Comparison of ENCODE assay signal across 1 cellular context in the genomic region with DNA sequence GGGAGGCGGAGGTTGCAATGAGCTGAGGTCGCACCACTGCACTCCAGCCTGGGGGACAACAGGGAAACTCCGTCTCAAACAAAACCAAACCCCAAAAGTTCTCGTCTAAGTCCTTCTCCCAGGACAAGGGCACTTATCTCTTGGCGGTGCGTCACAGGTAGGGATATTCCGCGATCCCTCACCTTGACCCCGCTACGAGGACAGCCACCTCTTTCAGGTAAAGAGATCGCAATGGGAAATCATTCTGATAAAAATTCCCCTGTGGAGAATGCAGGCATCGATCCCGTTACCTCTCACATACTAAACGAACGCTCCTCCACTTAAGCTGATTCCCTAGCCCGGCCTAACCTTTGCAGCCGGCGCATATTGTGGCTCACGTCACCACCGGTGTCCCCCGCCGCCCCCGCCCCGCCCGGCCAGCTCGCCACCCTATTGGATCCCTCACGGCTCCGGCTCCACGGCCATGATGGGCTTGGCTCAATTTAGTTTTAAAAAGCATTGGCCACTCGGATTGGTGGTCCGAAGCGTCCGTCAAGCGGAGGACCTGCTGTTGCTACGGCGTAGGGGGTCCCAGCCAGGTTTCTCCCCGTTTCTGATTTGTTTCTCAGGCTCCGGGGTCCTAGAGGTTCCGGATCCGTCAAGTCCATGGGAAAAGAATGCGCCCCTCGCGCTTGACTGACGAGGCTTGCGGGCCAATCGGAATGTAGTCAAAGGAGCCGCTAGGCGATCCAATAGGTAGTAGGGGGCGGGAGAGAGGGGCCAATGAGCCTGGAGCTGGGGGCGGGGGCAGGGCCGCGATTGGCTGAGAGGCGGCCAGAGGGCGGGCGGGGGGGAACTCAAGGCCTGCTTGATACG.
TF ChIP-seq lines count a peak whose summit lies in the region.

No MANE protein-coding gene starts in this region.

TF ChIP-seq in HepG2, 621 proteins besides CTCF, POLR2A, EP300 and RAD21 (continued from another document and continues in another):
- TF ChIP-seq, protein P1, sequence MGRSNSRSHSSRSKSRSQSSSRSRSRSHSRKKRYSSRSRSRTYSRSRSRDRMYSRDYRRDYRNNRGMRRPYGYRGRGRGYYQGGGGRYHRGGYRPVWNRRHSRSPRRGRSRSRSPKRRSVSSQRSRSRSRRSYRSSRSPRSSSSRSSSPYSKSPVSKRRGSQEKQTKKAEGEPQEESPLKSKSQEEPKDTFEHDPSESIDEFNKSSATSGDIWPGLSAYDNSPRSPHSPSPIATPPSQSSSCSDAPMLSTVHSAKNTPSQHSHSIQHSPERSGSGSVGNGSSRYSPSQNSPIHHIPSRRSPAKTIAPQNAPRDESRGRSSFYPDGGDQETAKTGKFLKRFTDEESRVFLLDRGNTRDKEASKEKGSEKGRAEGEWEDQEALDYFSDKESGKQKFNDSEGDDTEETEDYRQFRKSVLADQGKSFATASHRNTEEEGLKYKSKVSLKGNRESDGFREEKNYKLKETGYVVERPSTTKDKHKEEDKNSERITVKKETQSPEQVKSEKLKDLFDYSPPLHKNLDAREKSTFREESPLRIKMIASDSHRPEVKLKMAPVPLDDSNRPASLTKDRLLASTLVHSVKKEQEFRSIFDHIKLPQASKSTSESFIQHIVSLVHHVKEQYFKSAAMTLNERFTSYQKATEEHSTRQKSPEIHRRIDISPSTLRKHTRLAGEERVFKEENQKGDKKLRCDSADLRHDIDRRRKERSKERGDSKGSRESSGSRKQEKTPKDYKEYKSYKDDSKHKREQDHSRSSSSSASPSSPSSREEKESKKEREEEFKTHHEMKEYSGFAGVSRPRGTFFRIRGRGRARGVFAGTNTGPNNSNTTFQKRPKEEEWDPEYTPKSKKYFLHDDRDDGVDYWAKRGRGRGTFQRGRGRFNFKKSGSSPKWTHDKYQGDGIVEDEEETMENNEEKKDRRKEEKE (IDR thresholded peaks at IDR 0.05), result no peak
- no peak for TF ChIP-seq SATB2 (CRISPR knock-in tag; IDR thresholded peaks at IDR 0.05)
- no peak for TF ChIP-seq RORA (CRISPR knock-in tag; IDR thresholded peaks at IDR 0.05)
- TF ChIP-seq GABPB1 (CRISPR knock-in tag; IDR thresholded peaks at IDR 0.05), result peak; percentile 68
- TF ChIP-seq, protein P2, sequence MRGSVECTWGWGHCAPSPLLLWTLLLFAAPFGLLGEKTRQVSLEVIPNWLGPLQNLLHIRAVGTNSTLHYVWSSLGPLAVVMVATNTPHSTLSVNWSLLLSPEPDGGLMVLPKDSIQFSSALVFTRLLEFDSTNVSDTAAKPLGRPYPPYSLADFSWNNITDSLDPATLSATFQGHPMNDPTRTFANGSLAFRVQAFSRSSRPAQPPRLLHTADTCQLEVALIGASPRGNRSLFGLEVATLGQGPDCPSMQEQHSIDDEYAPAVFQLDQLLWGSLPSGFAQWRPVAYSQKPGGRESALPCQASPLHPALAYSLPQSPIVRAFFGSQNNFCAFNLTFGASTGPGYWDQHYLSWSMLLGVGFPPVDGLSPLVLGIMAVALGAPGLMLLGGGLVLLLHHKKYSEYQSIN (CRISPR knock-in tag; IDR thresholded peaks at IDR 0.05; ENCODE audit: borderline replicate concordance), result no peak
- TF ChIP-seq, protein P3, sequence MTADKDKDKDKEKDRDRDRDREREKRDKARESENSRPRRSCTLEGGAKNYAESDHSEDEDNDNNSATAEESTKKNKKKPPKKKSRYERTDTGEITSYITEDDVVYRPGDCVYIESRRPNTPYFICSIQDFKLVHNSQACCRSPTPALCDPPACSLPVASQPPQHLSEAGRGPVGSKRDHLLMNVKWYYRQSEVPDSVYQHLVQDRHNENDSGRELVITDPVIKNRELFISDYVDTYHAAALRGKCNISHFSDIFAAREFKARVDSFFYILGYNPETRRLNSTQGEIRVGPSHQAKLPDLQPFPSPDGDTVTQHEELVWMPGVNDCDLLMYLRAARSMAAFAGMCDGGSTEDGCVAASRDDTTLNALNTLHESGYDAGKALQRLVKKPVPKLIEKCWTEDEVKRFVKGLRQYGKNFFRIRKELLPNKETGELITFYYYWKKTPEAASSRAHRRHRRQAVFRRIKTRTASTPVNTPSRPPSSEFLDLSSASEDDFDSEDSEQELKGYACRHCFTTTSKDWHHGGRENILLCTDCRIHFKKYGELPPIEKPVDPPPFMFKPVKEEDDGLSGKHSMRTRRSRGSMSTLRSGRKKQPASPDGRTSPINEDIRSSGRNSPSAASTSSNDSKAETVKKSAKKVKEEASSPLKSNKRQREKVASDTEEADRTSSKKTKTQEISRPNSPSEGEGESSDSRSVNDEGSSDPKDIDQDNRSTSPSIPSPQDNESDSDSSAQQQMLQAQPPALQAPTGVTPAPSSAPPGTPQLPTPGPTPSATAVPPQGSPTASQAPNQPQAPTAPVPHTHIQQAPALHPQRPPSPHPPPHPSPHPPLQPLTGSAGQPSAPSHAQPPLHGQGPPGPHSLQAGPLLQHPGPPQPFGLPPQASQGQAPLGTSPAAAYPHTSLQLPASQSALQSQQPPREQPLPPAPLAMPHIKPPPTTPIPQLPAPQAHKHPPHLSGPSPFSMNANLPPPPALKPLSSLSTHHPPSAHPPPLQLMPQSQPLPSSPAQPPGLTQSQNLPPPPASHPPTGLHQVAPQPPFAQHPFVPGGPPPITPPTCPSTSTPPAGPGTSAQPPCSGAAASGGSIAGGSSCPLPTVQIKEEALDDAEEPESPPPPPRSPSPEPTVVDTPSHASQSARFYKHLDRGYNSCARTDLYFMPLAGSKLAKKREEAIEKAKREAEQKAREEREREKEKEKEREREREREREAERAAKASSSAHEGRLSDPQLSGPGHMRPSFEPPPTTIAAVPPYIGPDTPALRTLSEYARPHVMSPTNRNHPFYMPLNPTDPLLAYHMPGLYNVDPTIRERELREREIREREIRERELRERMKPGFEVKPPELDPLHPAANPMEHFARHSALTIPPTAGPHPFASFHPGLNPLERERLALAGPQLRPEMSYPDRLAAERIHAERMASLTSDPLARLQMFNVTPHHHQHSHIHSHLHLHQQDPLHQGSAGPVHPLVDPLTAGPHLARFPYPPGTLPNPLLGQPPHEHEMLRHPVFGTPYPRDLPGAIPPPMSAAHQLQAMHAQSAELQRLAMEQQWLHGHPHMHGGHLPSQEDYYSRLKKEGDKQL (CRISPR knock-in tag; IDR thresholded peaks at IDR 0.05; ENCODE audit: low read depth), result 0 out of 2 replicates have a peak, but pooled peaks have one; percentile 29
- TF ChIP-seq ZBTB21 (CRISPR knock-in tag; IDR thresholded peaks at IDR 0.05), result peak; percentile 62; the same call in 1 of the 2 replicates
- TF ChIP-seq ZNF75D (CRISPR knock-in tag; IDR thresholded peaks at IDR 0.05; ENCODE audit: borderline replicate concordance), result no peak
- TF ChIP-seq POLR2AphosphoS5 (IDR thresholded peaks at IDR 0.05; ENCODE audit: low read depth, low read length), result peak; percentile 40
- TF ChIP-seq ZNF510 (CRISPR knock-in tag; IDR thresholded peaks at IDR 0.05; ENCODE audit: low read depth), result no peak
- peak; percentile 98 for TF ChIP-seq RXRB (CRISPR knock-in tag; IDR thresholded peaks at IDR 0.05; ENCODE audit: borderline replicate concordance)
- TF ChIP-seq, protein P4, sequence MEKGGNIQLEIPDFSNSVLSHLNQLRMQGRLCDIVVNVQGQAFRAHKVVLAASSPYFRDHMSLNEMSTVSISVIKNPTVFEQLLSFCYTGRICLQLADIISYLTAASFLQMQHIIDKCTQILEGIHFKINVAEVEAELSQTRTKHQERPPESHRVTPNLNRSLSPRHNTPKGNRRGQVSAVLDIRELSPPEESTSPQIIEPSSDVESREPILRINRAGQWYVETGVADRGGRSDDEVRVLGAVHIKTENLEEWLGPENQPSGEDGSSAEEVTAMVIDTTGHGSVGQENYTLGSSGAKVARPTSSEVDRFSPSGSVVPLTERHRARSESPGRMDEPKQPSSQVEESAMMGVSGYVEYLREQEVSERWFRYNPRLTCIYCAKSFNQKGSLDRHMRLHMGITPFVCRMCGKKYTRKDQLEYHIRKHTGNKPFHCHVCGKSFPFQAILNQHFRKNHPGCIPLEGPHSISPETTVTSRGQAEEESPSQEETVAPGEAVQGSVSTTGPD (CRISPR knock-in tag; IDR thresholded peaks at IDR 0.05), result 0 out of 2 replicates have a peak, but pooled peaks have one; percentile 42
- no peak for TF ChIP-seq ZNF33A (CRISPR knock-in tag; IDR thresholded peaks at IDR 0.05; ENCODE audit: borderline replicate concordance)
- TF ChIP-seq, protein P5, sequence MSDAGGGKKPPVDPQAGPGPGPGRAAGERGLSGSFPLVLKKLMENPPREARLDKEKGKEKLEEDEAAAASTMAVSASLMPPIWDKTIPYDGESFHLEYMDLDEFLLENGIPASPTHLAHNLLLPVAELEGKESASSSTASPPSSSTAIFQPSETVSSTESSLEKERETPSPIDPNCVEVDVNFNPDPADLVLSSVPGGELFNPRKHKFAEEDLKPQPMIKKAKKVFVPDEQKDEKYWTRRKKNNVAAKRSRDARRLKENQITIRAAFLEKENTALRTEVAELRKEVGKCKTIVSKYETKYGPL (CRISPR knock-in tag; IDR thresholded peaks at IDR 0.05), result no peak
- TF ChIP-seq, protein P6, sequence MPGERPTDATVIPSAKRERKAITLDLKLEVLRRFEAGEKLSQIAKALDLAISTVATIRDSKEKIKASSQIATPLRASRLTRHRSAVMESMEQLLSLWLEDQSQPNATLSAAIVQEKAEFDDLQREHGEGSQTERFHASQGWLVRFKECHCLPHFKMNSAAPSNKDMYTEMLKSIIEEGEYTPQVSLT (CRISPR knock-in tag; IDR thresholded peaks at IDR 0.05; ENCODE audit: borderline replicate concordance, low read depth), result no peak
- no peak for TF ChIP-seq DMAP1 (CRISPR knock-in tag; IDR thresholded peaks at IDR 0.05)
- TF ChIP-seq MAFK (conservative IDR thresholded peaks at IDR 0.05 in 1 of 2, IDR thresholded peaks at IDR 0.05 in 1 of 2; ENCODE audit: low read length in 2 of 2), result peak in 1 of 2 experiments; percentile 48; a peak in 1 of 4 replicates
- no peak for TF ChIP-seq NPAS2 (CRISPR knock-in tag; IDR thresholded peaks at IDR 0.05; ENCODE audit: borderline replicate concordance)
- TF ChIP-seq FOSL1 (CRISPR knock-in tag; IDR thresholded peaks at IDR 0.05; ENCODE audit: borderline replicate concordance), result no peak
- no peak for TF ChIP-seq RARG (CRISPR knock-in tag; IDR thresholded peaks at IDR 0.05; ENCODE audit: low read depth)
- TF ChIP-seq, protein P7, sequence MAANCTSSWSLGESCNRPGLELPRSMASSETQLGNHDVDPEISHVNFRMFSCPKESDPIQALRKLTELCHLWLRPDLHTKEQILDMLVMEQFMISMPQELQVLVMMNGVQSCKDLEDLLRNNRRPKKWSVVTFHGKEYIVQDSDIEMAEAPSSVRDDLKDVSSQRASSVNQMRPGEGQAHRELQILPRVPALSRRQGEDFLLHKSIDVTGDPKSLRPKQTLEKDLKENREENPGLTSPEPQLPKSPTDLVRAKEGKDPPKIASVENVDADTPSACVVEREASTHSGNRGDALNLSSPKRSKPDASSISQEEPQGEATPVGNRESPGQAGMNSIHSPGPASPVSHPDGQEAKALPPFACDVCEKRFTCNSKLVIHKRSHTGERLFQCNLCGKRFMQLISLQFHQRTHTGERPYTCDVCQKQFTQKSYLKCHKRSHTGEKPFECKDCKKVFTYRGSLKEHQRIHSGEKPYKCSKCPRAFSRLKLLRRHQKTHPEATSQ (CRISPR knock-in tag; IDR thresholded peaks at IDR 0.05; ENCODE audit: borderline replicate concordance), result peak; percentile 38; the same call in 1 of the 2 replicates
- peak; percentile 88 for TF ChIP-seq RFX5 (IDR thresholded peaks at IDR 0.05; ENCODE audit: low read depth, low read length)
- TF ChIP-seq POLR2G (IDR thresholded peaks at IDR 0.05; ENCODE audit: low read depth, low read length), result peak; percentile 59; the same call in 1 of the 2 replicates
- TF ChIP-seq, protein P8, sequence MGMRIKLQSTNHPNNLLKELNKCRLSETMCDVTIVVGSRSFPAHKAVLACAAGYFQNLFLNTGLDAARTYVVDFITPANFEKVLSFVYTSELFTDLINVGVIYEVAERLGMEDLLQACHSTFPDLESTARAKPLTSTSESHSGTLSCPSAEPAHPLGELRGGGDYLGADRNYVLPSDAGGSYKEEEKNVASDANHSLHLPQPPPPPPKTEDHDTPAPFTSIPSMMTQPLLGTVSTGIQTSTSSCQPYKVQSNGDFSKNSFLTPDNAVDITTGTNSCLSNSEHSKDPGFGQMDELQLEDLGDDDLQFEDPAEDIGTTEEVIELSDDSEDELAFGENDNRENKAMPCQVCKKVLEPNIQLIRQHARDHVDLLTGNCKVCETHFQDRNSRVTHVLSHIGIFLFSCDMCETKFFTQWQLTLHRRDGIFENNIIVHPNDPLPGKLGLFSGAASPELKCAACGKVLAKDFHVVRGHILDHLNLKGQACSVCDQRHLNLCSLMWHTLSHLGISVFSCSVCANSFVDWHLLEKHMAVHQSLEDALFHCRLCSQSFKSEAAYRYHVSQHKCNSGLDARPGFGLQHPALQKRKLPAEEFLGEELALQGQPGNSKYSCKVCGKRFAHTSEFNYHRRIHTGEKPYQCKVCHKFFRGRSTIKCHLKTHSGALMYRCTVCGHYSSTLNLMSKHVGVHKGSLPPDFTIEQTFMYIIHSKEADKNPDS (CRISPR knock-in tag; IDR thresholded peaks at IDR 0.05), result 0 out of 2 replicates have a peak, but pooled peaks have one; percentile 8
- peak; percentile 74; the same call in 1 of the 2 replicates for TF ChIP-seq SMAD3 (CRISPR knock-in tag; IDR thresholded peaks at IDR 0.05)
- no peak for TF ChIP-seq ZIK1 (CRISPR knock-in tag; IDR thresholded peaks at IDR 0.05; ENCODE audit: borderline replicate concordance, low read depth)
- TF ChIP-seq ARNTL (CRISPR knock-in tag; IDR thresholded peaks at IDR 0.05), result peak; percentile 44; the same call in 1 of the 2 replicates
- TF ChIP-seq ZNF460 (CRISPR knock-in tag; IDR thresholded peaks at IDR 0.05; ENCODE audit: borderline replicate concordance), result peak; percentile 43; the same call in 1 of the 2 replicates
- peak; percentile 62; the same call in 1 of the 2 replicates for TF ChIP-seq ERF (CRISPR knock-in tag; IDR thresholded peaks at IDR 0.05)
- TF ChIP-seq, protein P9, sequence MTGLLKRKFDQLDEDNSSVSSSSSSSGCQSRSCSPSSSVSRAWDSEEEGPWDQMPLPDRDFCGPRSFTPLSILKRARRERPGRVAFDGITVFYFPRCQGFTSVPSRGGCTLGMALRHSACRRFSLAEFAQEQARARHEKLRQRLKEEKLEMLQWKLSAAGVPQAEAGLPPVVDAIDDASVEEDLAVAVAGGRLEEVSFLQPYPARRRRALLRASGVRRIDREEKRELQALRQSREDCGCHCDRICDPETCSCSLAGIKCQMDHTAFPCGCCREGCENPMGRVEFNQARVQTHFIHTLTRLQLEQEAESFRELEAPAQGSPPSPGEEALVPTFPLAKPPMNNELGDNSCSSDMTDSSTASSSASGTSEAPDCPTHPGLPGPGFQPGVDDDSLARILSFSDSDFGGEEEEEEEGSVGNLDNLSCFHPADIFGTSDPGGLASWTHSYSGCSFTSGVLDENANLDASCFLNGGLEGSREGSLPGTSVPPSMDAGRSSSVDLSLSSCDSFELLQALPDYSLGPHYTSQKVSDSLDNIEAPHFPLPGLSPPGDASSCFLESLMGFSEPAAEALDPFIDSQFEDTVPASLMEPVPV (CRISPR knock-in tag; IDR thresholded peaks at IDR 0.05), result peak; percentile 32; the same call in 1 of the 2 replicates
- TF ChIP-seq KLF11 (CRISPR knock-in tag; IDR thresholded peaks at IDR 0.05), result no peak
- 0 out of 2 replicates have a peak, but pooled peaks have one; percentile 36 for TF ChIP-seq ZNF263 (CRISPR knock-in tag; IDR thresholded peaks at IDR 0.05)
- TF ChIP-seq ZNF331 (CRISPR knock-in tag; IDR thresholded peaks at IDR 0.05), result peak; percentile 90
- peak; percentile 37 for TF ChIP-seq PHF8 (CRISPR knock-in tag; IDR thresholded peaks at IDR 0.05)
- TF ChIP-seq TBP (CRISPR knock-in tag; IDR thresholded peaks at IDR 0.05), result no peak
- TF ChIP-seq ZBTB20 (CRISPR knock-in tag; IDR thresholded peaks at IDR 0.05; ENCODE audit: borderline replicate concordance, low read depth), result 0 out of 2 replicates have a peak, but pooled peaks have one; percentile 60
- no peak for TF ChIP-seq ZNF720 (CRISPR knock-in tag; IDR thresholded peaks at IDR 0.05)
- TF ChIP-seq ISX (CRISPR knock-in tag; conservative IDR thresholded peaks at IDR 0.05), result no peak
- TF ChIP-seq HMG20A (CRISPR knock-in tag; IDR thresholded peaks at IDR 0.05; ENCODE audit: borderline replicate concordance), result peak; percentile 35; the same call in 1 of the 2 replicates
- peak; percentile 61 for TF ChIP-seq FOSL2 (CRISPR knock-in tag; IDR thresholded peaks at IDR 0.05)
- TF ChIP-seq ASH2L (IDR thresholded peaks at IDR 0.05; ENCODE audit: insufficient read length, low read depth, low read length), result peak; percentile 86
